ENCODE assay signal across 8 cellular contexts in genomic region chr7:66592597-66593146, GRCh38. TPM values are rescaled to one million over a fixed set of nuclear protein-coding genes. Genes with fewer than 3 reads are reported as not detected.
DNase-seq lines count a peak whose midpoint lies in the region; ATAC-seq, FAIRE-seq and TF ChIP-seq lines count a peak whose summit lies in the region.
"Not testable (repeated sequence)": the region's sequence is repeated elsewhere in the genome, so short reads cannot be mapped to it uniquely, and the experiment has no call there.

No MANE protein-coding gene starts in this region.

- not testable (repeated sequence) for H3K27me3 ChIP-seq in MG63; dorsolateral prefrontal cortex; keratinocyte (ENCODE audit: control insufficient read depth, extremely low read depth, insufficient read depth, low read length); pancreas; upper lobe of left lung

- not testable (repeated sequence) for H4K20me1 ChIP-seq in keratinocyte (ENCODE audit: control insufficient read depth, extremely low read depth, insufficient read depth, low read length)

- H3K9me1 ChIP-seq in keratinocyte (ENCODE audit: control insufficient read depth, extremely low read depth, insufficient read depth, low read length): not testable (repeated sequence)

- H2AFZ ChIP-seq in keratinocyte (ENCODE audit: control insufficient read depth, low read length): peak overlapping the region; percentile 87

- TF ChIP-seq CTCF in dorsolateral prefrontal cortex (IDR thresholded peaks at IDR 0.05 in 54 of 56, conservative IDR thresholded peaks at IDR 0.05 in 2 of 56; ENCODE audit: low read depth in 1 of 56, partially characterized antibody in 56 of 56); keratinocyte (optimal IDR thresholded peaks at IDR 0.05 in 1 of 3, IDR thresholded peaks at IDR 0.05 in 1 of 3, conservative IDR thresholded peaks at IDR 0.05 in 1 of 3; ENCODE audit: extremely low read depth in 1 of 3, insufficient read depth in 2 of 3, low read length in 3 of 3); pancreas (IDR thresholded peaks at IDR 0.05); upper lobe of left lung (IDR thresholded peaks at IDR 0.05): not testable (repeated sequence)

- H3K9ac ChIP-seq in keratinocyte (ENCODE audit: control insufficient read depth, extremely low read depth, insufficient read depth, low read length): peak overlapping the region; percentile 97

- H3K79me2 ChIP-seq in keratinocyte (ENCODE audit: control insufficient read depth, insufficient read depth, low read length): peaks cover 46% of the 10 kb centered on the region

- TF ChIP-seq POLR2A in upper lobe of left lung (IDR thresholded peaks at IDR 0.05): not testable (repeated sequence)

- H3K4me2 ChIP-seq in keratinocyte (ENCODE audit: control insufficient read depth, extremely low read depth, insufficient read depth, low read depth, low read length): peak overlapping the region; percentile 64

- not testable (repeated sequence) for H3K4me1 ChIP-seq in keratinocyte (ENCODE audit: control insufficient read depth, extremely low read depth, insufficient read depth, low read length)
- H3K4me1 ChIP-seq in pancreas (peaks cover 0 to 15% (median 10%) of the 10 kb centered on the region in 3 donors), upper lobe of left lung (peaks cover 23 to 32% (median 27%) of the 10 kb centered on the region in 4 donors)

- ATAC-seq in GM18858 (IDR thresholded peaks at IDR 0.05; ENCODE audit: unreplicated experiment): peak; percentile 3
- peak; percentile 3 for ATAC-seq in HG02571 (IDR thresholded peaks at IDR 0.05; ENCODE audit: unreplicated experiment)
- ATAC-seq in pancreas: peak in 2 of 4 donors; percentile 1 to 2
- not testable (repeated sequence) for ATAC-seq in upper lobe of left lung (ENCODE audit: low FRiP score in 2 of 2)

- H3K9me3 ChIP-seq in MG63; keratinocyte (ENCODE audit: control insufficient read depth, low read depth, low read length); pancreas; upper lobe of left lung: not testable (repeated sequence)

- intact Hi-C loops in dorsolateral prefrontal cortex (cut with DNase I): loop anchor here (5.0 kb wide), 2 partner anchors 35 kb away; partner anchors contain the start of gene KCTD7 (in 2 of the 2)
- intact Hi-C loops in pancreas (cut with DNase I): not testable (repeated sequence)

- H3K4me3 ChIP-seq in MG63 (peak overlapping the region; percentile 69), dorsolateral prefrontal cortex (peak overlapping the region; percentile 62 to 97 (median 89)), keratinocyte (ENCODE audit: control insufficient read depth in 2 of 3, extremely low read depth in 1 of 3, insufficient read depth in 2 of 3, low read depth in 1 of 3, low read length in 3 of 3) (peak overlapping the region; percentile 86 to 97 (median 92)), pancreas (peak overlapping the region; percentile 75 to 96 (median 93)), upper lobe of left lung (peak overlapping the region in 3 of 4 donors; percentile 83 to 93 (median 85))

- DNase-seq in MG63; dorsolateral prefrontal cortex; keratinocyte (ENCODE audit: low read depth, low spot score); pancreas; upper lobe of left lung: not testable (repeated sequence)
- DNase-seq in activated CD8-positive, alpha-beta memory T cell treated with anti-CD3 and anti-CD28 coated beads, Interleukin-2, amount 50 U/mL, for 48 hours: peak; percentile 53

- not testable (repeated sequence) for TF ChIP-seq EP300 in upper lobe of left lung (IDR thresholded peaks at IDR 0.05)

- WGBS in pancreas, 2 donors: 18 to 22% methylated on average over 4 of the region's 4 CpGs
- 26 to 32% methylated on average over 4 of the region's 4 CpGs for WGBS in upper lobe of left lung, 2 donors

- FAIRE-seq in keratinocyte (lab: Jason Lieb, UNC); pancreas (lab: Jason Lieb, UNC): not testable (repeated sequence)

- dilution Hi-C loops in keratinocyte (cut with MboI; ENCODE audit: extremely low pct_ligation_motif_present, low sequenced_read_pairs): not testable (repeated sequence)

- H3K36me3 ChIP-seq in MG63; keratinocyte (ENCODE audit: control insufficient read depth in 2 of 2, extremely low read depth in 1 of 2, insufficient read depth in 2 of 2, low read length in 2 of 2); pancreas; upper lobe of left lung: not testable (repeated sequence)

- H3K27ac ChIP-seq in dorsolateral prefrontal cortex (peak overlapping the region; percentile 30 to 97 (median 90)), keratinocyte (ENCODE audit: control insufficient read depth, insufficient read depth, low read length) (peak overlapping the region; percentile 87), pancreas (peak overlapping the region; percentile 78 to 85 (median 82)), upper lobe of left lung (peak overlapping the region; percentile 91 to 99 (median 97))

RNA-seq across cellular contexts. Expression of gene KCTD7, which starts 36.0 kb away (rescaled TPM):
- total RNA-seq in MG63 (2014; rRNA removed; shearing (Covaris generic); ENCODE audit: low replicate concordance): 3.0 and 18.5 TPM in 2 replicates
- total RNA-seq in dorsolateral prefrontal cortex (10 to 100 TPM; 24.3 to 52.8 (median 34.0) TPM), pancreas (1 to 10 TPM; 1.8 to 5.4 (median 2.5) TPM), upper lobe of left lung (10 to 100 TPM in 5 of 6 donors, 1 to 10 TPM in 1; 6.1 to 38.8 (median 13.5) TPM)
- polyA plus RNA-seq in keratinocyte (3.7 to 5.2 TPM (median 4.6 TPM) in 3 replicates), pancreas (1 to 10 TPM; 2.2 to 4.9 TPM)
- 1.8 TPM for polyA plus RNA-seq in keratinocyte (2011; ENCODE audit: low read depth)
- 3.5 and 3.6 TPM in 2 replicates for polyA plus RNA-seq in keratinocyte (2011; cell fraction: cytosol; rRNA removed)
- 12.6 and 14.8 TPM in 2 replicates for polyA plus RNA-seq in keratinocyte (2011; cell fraction: nucleus; rRNA removed)
- polyA plus RNA-seq in keratinocyte (2012; ENCODE audit: low replicate concordance): 2.1 and 2.9 TPM in 2 replicates
- 8.6 to 14.1 TPM (median 8.7 TPM) in 3 replicates for polyA minus RNA-seq in keratinocyte
- polyA minus RNA-seq in keratinocyte (2011; cell fraction: cytosol; rRNA and poly(A)+ RNA removed): 2.5 TPM
- 5.6 and 6.6 TPM in 2 replicates for polyA minus RNA-seq in keratinocyte (2011; cell fraction: nucleus; rRNA and poly(A)+ RNA removed)
